In genomic region chr3:14622368-14622767, GRCh38 we compare ENCODE assay signal across 22 cellular contexts. TPM values are rescaled to one million over a fixed set of nuclear protein-coding genes. Genes with fewer than 3 reads are reported as not detected.
A peak's percentile ranks its signal among the peaks of the same experiment; 100 is the strongest.
DNase-seq lines count a peak whose midpoint lies in the region; ATAC-seq and TF ChIP-seq lines count a peak whose summit lies in the region.
"Had no signal": no experiment of that assay in that cellular context is flagged by ENCODE, and none has a peak within 500 bp of the region (broad histone marks: within the 10 kb centered on the region; RNA-seq: fewer than 3 reads in every experiment).

No MANE protein-coding gene starts in this region.

- H3K27me3 ChIP-seq in neural progenitor cell: no peaks in the 10 kb centered on the region
- H3K27me3 ChIP-seq: BE2C; BLaER1 treated with 17β-estradiol and CSF1 and Interleukin-3, amounts not matched to agents 10 nM and 100 nM had no signal

- DNase-seq in left lobe of liver (ENCODE audit: low spot score) (peak; percentile 51), neural progenitor cell (ENCODE audit: low spot score) (no peak), GF-D8 (lab: John Stamatoyannopoulos, UW) (no peak), GDM1 (lab: John Stamatoyannopoulos, UW) (no peak), NCI-H510A treated with DMSO at 0.1 percent for 48 hours (lab: John Stamatoyannopoulos, UW) (no peak)
- DNase-seq: 8988T; ACHN; AML-193; BE2C; CD4-positive, alpha-beta T cell; CD8-positive, alpha-beta memory T cell; DMS 273 treated with DMSO at 0.1 percent for 48 hours; DMS79; EL; GOT3; HFFc6 had no signal

- TF ChIP-seq CTCF in VCaP (conservative IDR thresholded peaks at IDR 0.05) (no peak), neural progenitor cell (IDR thresholded peaks at IDR 0.05) (no peak)

- H3K4me3 ChIP-seq in neural progenitor cell: no peak overlapping the region
- H3K4me3 ChIP-seq: A549; BLaER1 treated with 17β-estradiol and CSF1 and Interleukin-3, amounts not matched to agents 10 nM and 100 nM; HAP-1 had no signal

- ATAC-seq in left lobe of liver: peak; percentile 60
- ATAC-seq in GM19397 (IDR thresholded peaks at IDR 0.05; ENCODE audit: unreplicated experiment): no peak

- peak overlapping the region; percentile 92 for H3K27ac Mint-ChIP-seq in neural progenitor cell
- H3K27ac Mint-ChIP-seq: CD14-positive monocyte; CD4-positive, alpha-beta T cell; CD8-positive, alpha-beta memory T cell; HFFc6 had no signal

- H2AFZ ChIP-seq in neural progenitor cell (replicated peaks): no peak overlapping the region

- H3K36me3 ChIP-seq in neural progenitor cell: no peaks in the 10 kb centered on the region
- H3K36me3 ChIP-seq: BE2C; BLaER1 treated with 17β-estradiol and CSF1 and Interleukin-3, amounts not matched to agents 10 nM and 100 nM; HAP-1 had no signal

- peaks cover 86% of the 10 kb centered on the region for H3K4me1 Mint-ChIP-seq in neural progenitor cell
- H3K4me1 Mint-ChIP-seq: CD14-positive monocyte; CD8-positive, alpha-beta memory T cell had no signal

- peaks cover 14% of the 10 kb centered on the region for H3K27me3 Mint-ChIP-seq in neural progenitor cell (ENCODE audit: insufficient read depth, low read depth)

- H3K27ac ChIP-seq in VCaP (peak overlapping the region; percentile 86), neural progenitor cell (no peak overlapping the region)
- H3K27ac ChIP-seq: A549; BLaER1 treated with 17β-estradiol and CSF1 and Interleukin-3, amounts not matched to agents 10 nM and 100 nM had no signal

- peak overlapping the region; percentile 28 for H3K4me3 Mint-ChIP-seq in neural progenitor cell
- H3K4me3 Mint-ChIP-seq: CD14-positive monocyte; CD4-positive, alpha-beta T cell; CD8-positive, alpha-beta memory T cell; HFFc6 had no signal

- peaks cover 4% of the 10 kb centered on the region for H4K20me1 ChIP-seq in neural progenitor cell (ENCODE audit: low read depth)
- H4K20me1 ChIP-seq: BLaER1 treated with 17β-estradiol and CSF1 and Interleukin-3, amounts not matched to agents 10 nM and 100 nM had no signal

- H3K4me1 ChIP-seq in neural progenitor cell: peaks cover 16% of the 10 kb centered on the region
- H3K4me1 ChIP-seq: BE2C had no signal

- no peaks in the 10 kb centered on the region for H3K36me3 Mint-ChIP-seq in neural progenitor cell
- H3K36me3 Mint-ChIP-seq: CD14-positive monocyte; CD8-positive, alpha-beta memory T cell had no signal

- H3F3A ChIP-seq in neural progenitor cell (ENCODE audit: low read depth): peaks cover 11% of the 10 kb centered on the region

- H3K9me3 ChIP-seq in neural progenitor cell (ENCODE audit: low read depth): no peaks in the 10 kb centered on the region
- H3K9me3 ChIP-seq: A549; BE2C; BLaER1 treated with 17β-estradiol and CSF1 and Interleukin-3, amounts not matched to agents 10 nM and 100 nM; HAP-1 had no signal

- no peaks in the 10 kb centered on the region for H3K79me2 ChIP-seq in neural progenitor cell (ENCODE audit: low read depth)

- no peak overlapping the region for H3K9ac ChIP-seq in neural progenitor cell
- H3K9ac ChIP-seq: BLaER1 treated with 17β-estradiol and CSF1 and Interleukin-3, amounts not matched to agents 10 nM and 100 nM had no signal

- H3K4me2 ChIP-seq in neural progenitor cell: no peak overlapping the region
- H3K4me2 ChIP-seq: A549; BLaER1 treated with 17β-estradiol and CSF1 and Interleukin-3, amounts not matched to agents 10 nM and 100 nM had no signal

- no peaks in the 10 kb centered on the region for H3K9me3 Mint-ChIP-seq in neural progenitor cell
- H3K9me3 Mint-ChIP-seq: CD14-positive monocyte; CD4-positive, alpha-beta T cell; CD8-positive, alpha-beta memory T cell; HFFc6 had no signal

RNA-seq across cellular contexts. Expression of gene CCDC174, which starts 29.2 kb away (rescaled TPM):
- total RNA-seq in left lobe of liver (6.4 TPM), neural progenitor cell (ENCODE audit: low replicate concordance) (13.0 and 15.6 TPM in 2 replicates)

RNA-seq across cellular contexts. Expression of gene C3orf20, which starts 52.6 kb away (rescaled TPM):
- total RNA-seq in left lobe of liver: 0.13 TPM
- total RNA-seq in neural progenitor cell (ENCODE audit: low replicate concordance): not detected in 2 replicates
- total RNA-seq: HFFc6 had no signal
